Comparison of ENCODE assay signal across 8 cellular contexts in the genomic region with DNA sequence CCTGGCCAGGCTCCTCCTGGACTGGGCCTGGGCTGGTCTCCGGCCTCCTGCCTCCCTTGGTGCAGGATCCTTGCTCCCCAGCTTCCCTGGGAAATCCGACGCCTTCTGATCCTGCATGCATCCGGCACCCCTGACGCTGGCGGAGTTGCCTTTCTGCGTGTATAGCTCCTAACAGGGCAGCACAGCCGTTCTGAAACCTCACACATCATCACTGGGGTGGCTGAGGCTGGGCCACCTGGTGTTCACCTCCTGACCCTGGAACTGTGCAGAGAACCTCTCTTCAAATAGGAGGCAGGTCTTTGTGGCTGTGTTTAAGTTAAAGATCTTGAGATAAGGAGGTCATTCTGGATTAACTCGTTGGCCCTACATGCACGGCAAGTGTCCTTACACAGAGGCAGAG.
DNase-seq lines count a peak whose midpoint lies in the region; ATAC-seq, FAIRE-seq and TF ChIP-seq lines count a peak whose summit lies in the region.
"Not testable (repeated sequence)": the region's sequence is repeated elsewhere in the genome, so short reads cannot be mapped to it uniquely, and the experiment has no call there.

No MANE protein-coding gene starts in this region.

- TF ChIP-seq EP300 in GM12878 (IDR thresholded peaks at IDR 0.05; ENCODE audit: borderline replicate concordance in 1 of 2, control insufficient read depth in 1 of 2, low read depth in 2 of 2, low read length in 2 of 2) = not testable (repeated sequence)

- intact Hi-C loops in GM12878 (cut with micrococcal nuclease; ENCODE audit: unreplicated experiment) = not testable (repeated sequence)

- SMC1A ChIA-PET in GM12878 (lab: Charles Lee; ENCODE audit: uncharacterized antibody, unreplicated experiment) = not testable (repeated sequence)

- POLR2A ChIA-PET in GM12878 (lab: Charles Lee) = not testable (repeated sequence)

- peak; percentile 50 for ATAC-seq in GM18861 (IDR thresholded peaks at IDR 0.05; ENCODE audit: unreplicated experiment)
- peak; percentile 60 for ATAC-seq in GM19455 (IDR thresholded peaks at IDR 0.05; ENCODE audit: unreplicated experiment)
- peak; percentile 51 for ATAC-seq in GM21717 (IDR thresholded peaks at IDR 0.05; ENCODE audit: unreplicated experiment)
- ATAC-seq in HG02885 (IDR thresholded peaks at IDR 0.05; ENCODE audit: poor library complexity, unreplicated experiment) = peak; percentile 77
- peak; percentile 46 for ATAC-seq in HG03159 (IDR thresholded peaks at IDR 0.05; ENCODE audit: unreplicated experiment)
- peak; percentile 52 for ATAC-seq in HG03575 (IDR thresholded peaks at IDR 0.05; ENCODE audit: extremely low read depth, insufficient number of reproducible peaks, low FRiP score, unreplicated experiment)
- ATAC-seq in GM12878 = peak; percentile 74

- H3K79me2 ChIP-seq in GM12878 (ENCODE audit: control insufficient read depth, insufficient read depth, low read length) = not testable (repeated sequence)

- RAD21 ChIA-PET in GM12878 (lab: Charles Lee; ENCODE audit: unreplicated experiment) = not testable (repeated sequence)

- TF ChIP-seq POLR2A in GM12878 (IDR thresholded peaks at IDR 0.05; ENCODE audit: low read depth, low read length) = not testable (repeated sequence)

- H3K36me3 ChIP-seq in BLaER1 treated with 17β-estradiol and CSF1 and Interleukin-3, amounts not matched to agents 10 nM and 100 nM; GM12878 (ENCODE audit: control insufficient read depth in 2 of 2, insufficient read depth in 2 of 2, low read length in 1 of 2): not testable (repeated sequence)

- H3K9ac ChIP-seq in BLaER1 treated with 17β-estradiol and CSF1 and Interleukin-3, amounts not matched to agents 10 nM and 100 nM = peak overlapping the region in 4 of 11 experiments; percentile 54 to 78 (median 72); a peak in 7 of 22 replicates
- not testable (repeated sequence) for H3K9ac ChIP-seq in GM12878 (ENCODE audit: control insufficient read depth, insufficient read depth, low read length)

- FAIRE-seq in GM12878 (lab: Jason Lieb, UNC) = peak; percentile 78

- TF ChIP-seq RAD21 in GM12878 (IDR thresholded peaks at IDR 0.05; ENCODE audit: insufficient read depth, low read depth, low read length) = not testable (repeated sequence)

- not testable (repeated sequence) for H2AFZ ChIP-seq in GM12878 (ENCODE audit: control insufficient read depth, low read depth, low read length)

- H3K27me3 ChIP-seq in BLaER1 treated with 17β-estradiol and CSF1 and Interleukin-3, amounts not matched to agents 10 nM and 100 nM = peaks cover 0 to 25% (median 0%) of the 10 kb centered on the region in 11 experiments; a peak in 7 of 22 replicates
- not testable (repeated sequence) for H3K27me3 ChIP-seq in GM12878 (replicated peaks in 1 of 2; ENCODE audit: control insufficient read depth in 2 of 2, insufficient read depth in 2 of 2, low read length in 1 of 2)

- peaks cover 0 to 67% (median 51%) of the 10 kb centered on the region in 10 experiments; a peak in 17 of 20 replicates for H3K4me1 ChIP-seq in BLaER1 treated with 17β-estradiol and CSF1 and Interleukin-3, amounts not matched to agents 10 nM and 100 nM
- H3K4me1 ChIP-seq in GM12878 (ENCODE audit: control insufficient read depth, insufficient read depth, low read length) = not testable (repeated sequence)

- not testable (repeated sequence) for DNase-seq in GM12878 (ENCODE audit: low read depth, low spot score)

- H3K4me3 ChIP-seq in BLaER1 treated with 17β-estradiol and CSF1 and Interleukin-3, amounts not matched to agents 10 nM and 100 nM = peak overlapping the region in 3 of 10 experiments; percentile 32 to 57 (median 54); a peak in 4 of 20 replicates
- H3K4me3 ChIP-seq in GM12878 = not testable (repeated sequence)

- WGBS in GM12878 (ENCODE audit: insufficient coverage, insufficient replicate concordance, low lambda C conversion rate, missing lambda C conversion rate) = 20% methylated on average over 7 of the region's 10 CpGs

- peak overlapping the region in 9 of 11 experiments; percentile 64 to 94 (median 82); a peak in 16 of 22 replicates for H3K4me2 ChIP-seq in BLaER1 treated with 17β-estradiol and CSF1 and Interleukin-3, amounts not matched to agents 10 nM and 100 nM
- H3K4me2 ChIP-seq in GM12878 (ENCODE audit: control insufficient read depth, insufficient read depth) = not testable (repeated sequence)

- CTCF ChIA-PET in GM12878 (lab: Yijun Ruan, JAX) = not testable (repeated sequence)

- not testable (repeated sequence) for BruUV-seq in GM12878 (replicated peaks; lab: Mats Ljungman, UMichigan)

- not testable (repeated sequence) for TF ChIP-seq CTCF in GM12878 (IDR thresholded peaks at IDR 0.05 in 2 of 3, conservative IDR thresholded peaks at IDR 0.05 in 1 of 3; ENCODE audit: control insufficient read depth in 2 of 3, extremely low read depth in 1 of 3, insufficient read depth in 1 of 3, low read depth in 3 of 3, low read length in 3 of 3)

- H3K27ac ChIP-seq in BLaER1 treated with 17β-estradiol and CSF1 and Interleukin-3, amounts not matched to agents 10 nM and 100 nM = peak overlapping the region in 4 of 11 experiments; percentile 56 to 77 (median 68); a peak in 8 of 22 replicates
- H3K27ac ChIP-seq in GM12878 (ENCODE audit: control insufficient read depth, insufficient read depth) = not testable (repeated sequence)

- not testable (repeated sequence) for H4K20me1 ChIP-seq in BLaER1 treated with 17β-estradiol and CSF1 and Interleukin-3, amounts not matched to agents 10 nM and 100 nM; GM12878 (ENCODE audit: control insufficient read depth, insufficient read depth)

- not testable (repeated sequence) for H3K9me3 ChIP-seq in BLaER1 treated with 17β-estradiol and CSF1 and Interleukin-3, amounts not matched to agents 10 nM and 100 nM (replicated peaks in 1 of 11); GM12878 (replicated peaks; ENCODE audit: control insufficient read depth, insufficient read depth, low read length)

- in situ Hi-C loops in GM12878 (cut with MboI) = not testable (repeated sequence)
